Comparison of ENCODE assay signal across 19 cellular contexts in genomic region chr10:121291376-121291775, GRCh38.
DNase-seq lines count a peak whose midpoint lies in the region; ATAC-seq, FAIRE-seq and TF ChIP-seq lines count a peak whose summit lies in the region.
"Had no signal": no experiment of that assay in that cellular context is flagged by ENCODE, and none has a peak within 500 bp of the region (broad histone marks: within the 10 kb centered on the region; RNA-seq: fewer than 3 reads in every experiment).

No MANE protein-coding gene starts in this region.

- H3K9ac ChIP-seq in BLaER1: no peak overlapping the region
- no peak overlapping the region for H3K9ac ChIP-seq in OCI-LY3 (ENCODE audit: low read length)
- no peak overlapping the region for H3K9ac ChIP-seq in rectal smooth muscle tissue (ENCODE audit: low read length)

- DNase-seq in transverse colon: no peak
- DNase-seq in H54 (ENCODE audit: insufficient read length, low spot score): no peak
- no peak for DNase-seq in NCI-H128 (lab: John Stamatoyannopoulos, UW; ENCODE audit: unreplicated experiment)
- DNase-seq in activated CD4-positive, alpha-beta T cell treated with anti-CD3 and anti-CD28 coated beads, Interleukin-2, amount 50 U/mL, for 4 hours: no peak
- DNase-seq: Calu3; CD4-positive, alpha-beta memory T cell; COR-L47; DMS53; DMS79 treated with DMSO at 0.1 percent for 48 hours; GF-D8; H7; HCEC 1CT had no signal

- H3K9me3 ChIP-seq in BLaER1: no peaks in the 10 kb centered on the region
- no peaks in the 10 kb centered on the region for H3K9me3 ChIP-seq in OCI-LY3 (ENCODE audit: insufficient read depth, low read length)
- no peaks in the 10 kb centered on the region for H3K9me3 ChIP-seq in transverse colon

- TF ChIP-seq EP300 in transverse colon (IDR thresholded peaks at IDR 0.05; ENCODE audit: low read depth): no peak

- H3K4me3 ChIP-seq in BLaER1 (no peak overlapping the region), OCI-LY3 (ENCODE audit: low read length) (no peak overlapping the region), rectal smooth muscle tissue (ENCODE audit: low read length) (no peak overlapping the region), transverse colon (no peak overlapping the region)

- H3K27me3 ChIP-seq in BLaER1 (no peaks in the 10 kb centered on the region), OCI-LY3 (ENCODE audit: low read depth, low read length) (peaks cover 23% of the 10 kb centered on the region; the same call in 1 of the 2 replicates), rectal smooth muscle tissue (ENCODE audit: control insufficient read depth, insufficient read depth, low read length) (no peaks in the 10 kb centered on the region), transverse colon (no peaks in the 10 kb centered on the region)

- H3K4me1 ChIP-seq in BLaER1 (no peaks in the 10 kb centered on the region), OCI-LY3 (ENCODE audit: low read length) (peaks cover 6% of the 10 kb centered on the region), rectal smooth muscle tissue (ENCODE audit: control insufficient read depth, insufficient read depth, low read length) (peaks cover 30% of the 10 kb centered on the region), transverse colon (peaks cover 9 to 82% (median 35%) of the 10 kb centered on the region in 4 donors)

- H4K20me1 ChIP-seq in BLaER1 (no peaks in the 10 kb centered on the region), OCI-LY3 (ENCODE audit: insufficient read depth, low read length) (no peaks in the 10 kb centered on the region)

- TF ChIP-seq CTCF in OCI-LY3 (IDR thresholded peaks at IDR 0.05; ENCODE audit: low read depth, low read length): no peak
- no peak for TF ChIP-seq CTCF in transverse colon (IDR thresholded peaks at IDR 0.05)

- WGBS in transverse colon (ENCODE audit: low coverage in 1 of 2), 2 donors: 50 to 82% methylated on average over 1 to 7 of the region's 7 CpGs

- H3K36me3 ChIP-seq in BLaER1 (no peaks in the 10 kb centered on the region), OCI-LY3 (replicated peaks; ENCODE audit: low read depth, low read length) (no peaks in the 10 kb centered on the region), rectal smooth muscle tissue (ENCODE audit: control insufficient read depth, insufficient read depth, low read length) (no peaks in the 10 kb centered on the region), transverse colon (no peaks in the 10 kb centered on the region)

- peak overlapping the region; percentile 12; the same call in 1 of the 2 replicates for H3K4me2 ChIP-seq in BLaER1
- H3K4me2 ChIP-seq in OCI-LY3 (ENCODE audit: low read length): peak overlapping the region; percentile 22; the same call in 1 of the 2 replicates

- no peak for TF ChIP-seq POLR2A in transverse colon (IDR thresholded peaks at IDR 0.05)
- no peak for TF ChIP-seq POLR2A in H54 (IDR thresholded peaks at IDR 0.05; ENCODE audit: low read depth, low read length)

- no peak for ATAC-seq in HG03460 (IDR thresholded peaks at IDR 0.05; ENCODE audit: unreplicated experiment)

- in situ Hi-C loops in transverse colon (cut with MboI; ENCODE audit: low pct_ligation_motif_present in 1 of 4, low pct_unique_long_range_greater_than_20kb in 1 of 4, low sequenced_read_pairs in 3 of 4): no loop called here

- H3K79me2 ChIP-seq in OCI-LY3 (ENCODE audit: low read length): no peaks in the 10 kb centered on the region

- intact Hi-C loops in transverse colon (cut with DNase I; ENCODE audit: low total_unique reads): loop anchor here (10.0 kb wide), 1 partner anchor 303 kb away; the partner anchor contains the start of gene FGFR2

- H2AFZ ChIP-seq in OCI-LY3 (ENCODE audit: low read depth, low read length): no peak overlapping the region

- H3K27ac ChIP-seq in BLaER1: no peak overlapping the region
- no peak overlapping the region for H3K27ac ChIP-seq in OCI-LY3 (ENCODE audit: low read length)
- H3K27ac ChIP-seq in rectal smooth muscle tissue (ENCODE audit: low read depth, low read length): peak overlapping the region; percentile 11
- H3K27ac ChIP-seq in transverse colon: peak overlapping the region in 3 of 4 donors; percentile 4 to 67 (median 53)
- H3K27ac ChIP-seq: 22Rv1 had no signal

- FAIRE-seq in H54 (lab: Jason Lieb, UNC): no peak
- FAIRE-seq: A204.1, GM12891 had no signal

Comparison
In these comparisons a context has a peak if more than half of its experiments do, and no peak if none do; other contexts are left out.
1. H3K27ac ChIP-seq: peak in rectal smooth muscle tissue (single experiment) and transverse colon (3 of 4); none in BLaER1 (single experiment) and OCI-LY3 (single experiment).